ENCODE assay signal across 8 cellular contexts in genomic region chr7:26200444-26201260, GRCh38. TPM values are rescaled to one million over a fixed set of nuclear protein-coding genes. Genes with fewer than 3 reads are reported as not detected.
DNase-seq lines count a peak whose midpoint lies in the region; ATAC-seq and TF ChIP-seq lines count a peak whose summit lies in the region.

Gene HNRNPA2B1, minus strand, starts transcription at chr7:26200746. Its CDS starts 169 bp downstream, at chr7:26200577.

- peak; percentile 55 for ATAC-seq in GM21737 (IDR thresholded peaks at IDR 0.05; ENCODE audit: unreplicated experiment)

- peak within 1 kb of the TSS; percentile 53 for H2AFZ ChIP-seq in KMS-11 (ENCODE audit: low read depth)

- H3K4me2 ChIP-seq in KMS-11: peak within 1 kb of the TSS; percentile 82

- H3K79me2 ChIP-seq in KMS-11 (ENCODE audit: insufficient read depth, low read depth): peaks cover 89% of the 10 kb centered on the region

- H3K36me3 ChIP-seq in KMS-11 (ENCODE audit: insufficient read depth) (peaks cover 38% of the 10 kb centered on the region; the same call in 1 of the 2 replicates), Peyer's patch (peaks cover 0 to 21% (median 0%) of the 10 kb centered on the region in 3 donors), esophagus (ENCODE audit: control insufficient read depth in 2 of 2, insufficient read depth in 2 of 2, low read length in 1 of 2) (no peaks in the 10 kb centered on the region), mucosa of stomach (ENCODE audit: control insufficient read depth, insufficient read depth, low read length) (peaks cover 4% of the 10 kb centered on the region)

- peak within 1 kb of the TSS; percentile 94 for H3K27ac ChIP-seq in KMS-11
- H3K27ac ChIP-seq in Peyer's patch: peak within 1 kb of the TSS; percentile 99 to 100 (median 100)
- peak within 1 kb of the TSS; percentile 100 for H3K27ac ChIP-seq in esophagus (ENCODE audit: low read depth in 2 of 2, low read length in 1 of 2)

- peak; percentile 99 for DNase-seq in DMS53 treated with DMSO at 0.1 percent for 48 hours (lab: John Stamatoyannopoulos, UW; ENCODE audit: unreplicated experiment)
- DNase-seq in Peyer's patch: peak; percentile 97 to 98 (median 98)
- peak; percentile 99 to 100 for DNase-seq in activated T-cell treated with anti-CD3 and anti-CD28 coated beads, Interleukin-2, amount 50 U/mL, for 48 hours
- DNase-seq in stimulated activated CD8-positive, alpha-beta memory T cell treated with anti-CD3 and anti-CD28 coated beads, Interleukin-7, amount 100 ng/mL, for 1 hour (ENCODE audit: low read depth in 2 of 2): peak; percentile 96 to 98

- H3K27me3 ChIP-seq in KMS-11 (ENCODE audit: insufficient read depth, low read depth) (no peaks in the 10 kb centered on the region), Peyer's patch (no peaks in the 10 kb centered on the region), esophagus (ENCODE audit: control insufficient read depth in 1 of 2, insufficient read depth in 2 of 2, low read length in 2 of 2) (no peaks in the 10 kb centered on the region), mucosa of stomach (ENCODE audit: control insufficient read depth, insufficient read depth, low read length) (no peaks in the 10 kb centered on the region)

- H3K4me1 ChIP-seq in KMS-11 (ENCODE audit: low read depth, poor library complexity, severe bottlenecking) (peaks cover 42% of the 10 kb centered on the region), Peyer's patch (peaks cover 0 to 51% (median 22%) of the 10 kb centered on the region in 4 donors), esophagus (ENCODE audit: control insufficient read depth in 2 of 2, insufficient read depth in 2 of 2, low read length in 1 of 2) (no peaks in the 10 kb centered on the region), mucosa of stomach (ENCODE audit: control insufficient read depth, insufficient read depth, low read length) (peaks cover 20% of the 10 kb centered on the region)

- 0 to 1% methylated on average over 72 of the region's 72 CpGs for WGBS in esophagus, 2 donors

- H4K20me1 ChIP-seq in KMS-11 (ENCODE audit: insufficient read depth): peaks cover 67% of the 10 kb centered on the region

- H3K9me3 ChIP-seq in Peyer's patch: no peaks in the 10 kb centered on the region
- no peaks in the 10 kb centered on the region for H3K9me3 ChIP-seq in esophagus (ENCODE audit: control insufficient read depth in 2 of 2, insufficient read depth in 1 of 2, low read depth in 1 of 2, low read length in 1 of 2)
- no peaks in the 10 kb centered on the region for H3K9me3 ChIP-seq in mucosa of stomach (ENCODE audit: control insufficient read depth, low read length)

- H3K9ac ChIP-seq in KMS-11: peak within 1 kb of the TSS; percentile 98
- peak within 1 kb of the TSS; percentile 100 for H3K9ac ChIP-seq in mucosa of stomach (ENCODE audit: low read length)

- H3K4me3 ChIP-seq in KMS-11 (IDR thresholded peaks at IDR 0.05; ENCODE audit: insufficient read depth, low read depth, low read length) (peak within 1 kb of the TSS; percentile 41), Peyer's patch (peak within 1 kb of the TSS; percentile 85 to 100 (median 95)), esophagus (ENCODE audit: low read depth in 1 of 2, low read length in 2 of 2) (peak within 1 kb of the TSS; percentile 96 to 99), mucosa of stomach (ENCODE audit: low read length) (peak within 1 kb of the TSS; percentile 99)

- TF ChIP-seq CTCF in KMS-11 (conservative IDR thresholded peaks at IDR 0.05; ENCODE audit: low read depth, low read length): no peak
- peak in 3 of 6 experiments; percentile 8 to 26 (median 23) for TF ChIP-seq CTCF in Peyer's patch (IDR thresholded peaks at IDR 0.05)

- peak; percentile 100 for TF ChIP-seq POLR2A in Peyer's patch (IDR thresholded peaks at IDR 0.05)

RNA-seq across cellular contexts. Expression of gene HNRNPA2B1, which starts in this region (rescaled TPM):
- total RNA-seq in Peyer's patch: 100 to 1,000 TPM; 184 to 526 (median 228) TPM
- polyA plus RNA-seq in esophagus: 100 to 1,000 TPM; 461 to 511 TPM

Comparison
In these comparisons a context has a peak if more than half of its experiments do, and no peak if none do; other contexts are left out.
1. Peak in every context shown above with its lines: DNase-seq, ATAC-seq, H3K4me3 ChIP-seq and H3K27ac ChIP-seq.
2. H3K4me3 ChIP-seq: peak in every context shown above with its lines; median percentile 99 in mucosa of stomach; 98 in esophagus; 95 in Peyer's patch; 41 in KMS-11.